1 cellular context compared by ENCODE assay signal in genomic region chr3:88433572-88433971, GRCh38.
TF ChIP-seq lines count a peak whose summit lies in the region.

No MANE protein-coding gene starts in this region.

TF ChIP-seq in GM23338, 12 proteins besides CTCF, POLR2A, EP300 and RAD21 (continued from another document):
- TF ChIP-seq ZNF462 (CRISPR knock-in tag; IDR thresholded peaks at IDR 0.05) = no peak
- no peak for TF ChIP-seq ZNF114 (CRISPR knock-in tag; IDR thresholded peaks at IDR 0.05)
TF ChIP-seq in GM23338: peak in this region for 0.
